Comparison of ENCODE assay signal across 17 cellular contexts in the genomic region with DNA sequence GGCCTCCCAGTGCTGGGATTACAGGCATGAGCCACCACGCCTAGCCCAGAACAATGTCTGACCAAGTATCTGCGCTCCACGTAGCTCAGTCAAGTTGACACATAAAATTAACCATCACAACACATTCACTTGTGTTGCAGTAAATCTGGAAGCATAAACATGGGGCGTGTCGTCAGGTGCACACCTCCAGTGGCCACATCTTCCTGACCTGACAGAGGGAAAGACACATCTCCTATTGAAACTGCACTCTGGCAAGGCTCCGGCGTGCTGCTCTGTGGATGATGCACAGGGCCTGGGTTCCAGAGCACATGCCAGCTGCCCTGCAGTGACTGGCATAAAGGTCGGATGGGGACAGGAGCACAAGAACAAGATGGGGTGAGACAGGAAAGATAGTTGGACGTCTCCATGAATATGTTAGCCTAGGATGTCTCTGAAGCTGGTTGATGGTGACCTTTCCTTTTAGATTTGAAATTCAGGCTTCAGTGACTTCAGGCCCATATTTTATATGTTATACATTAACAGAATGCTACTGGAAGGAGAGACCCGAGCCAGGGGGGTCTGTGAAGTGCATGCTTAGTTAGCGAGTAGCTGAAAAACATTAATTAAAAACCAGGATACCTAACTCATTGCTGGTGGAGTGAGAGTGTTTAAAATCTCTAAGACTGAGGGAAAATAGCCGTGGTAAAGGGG. TPM values are rescaled to one million over a fixed set of nuclear protein-coding genes. Genes with fewer than 3 reads are reported as not detected.
DNase-seq lines count a peak whose midpoint lies in the region; ATAC-seq, FAIRE-seq and TF ChIP-seq lines count a peak whose summit lies in the region.
"Had no signal": no experiment of that assay in that cellular context is flagged by ENCODE, and none has a peak within 500 bp of the region (broad histone marks: within the 10 kb centered on the region; RNA-seq: fewer than 3 reads in every experiment).

No MANE protein-coding gene starts in this region.

- FAIRE-seq in GM12892 (lab: Jason Lieb, UNC), result no peak

- H3K4me1 ChIP-seq in SJCRH30, result peaks cover 20% of the 10 kb centered on the region
- H3K4me1 ChIP-seq in gastrocnemius medialis, result peaks cover 85 to 90% of the 10 kb centered on the region in 2 donors
- peaks cover 0 to 2% of the 10 kb centered on the region in 2 donors for H3K4me1 ChIP-seq in ascending aorta

- intact Hi-C loops in gastrocnemius medialis (cut with DNase I; ENCODE audit: low total_unique reads), result no loop called here
- intact Hi-C loops in ascending aorta (cut with DNase I), result no loop called here

- H3K27me3 ChIP-seq in SJCRH30 (no peaks in the 10 kb centered on the region), gastrocnemius medialis (no peaks in the 10 kb centered on the region), ascending aorta (no peaks in the 10 kb centered on the region)

- peak overlapping the region; percentile 90 for H3K27ac ChIP-seq in SJCRH30
- H3K27ac ChIP-seq in gastrocnemius medialis, result peak overlapping the region; percentile 97 to 100 (median 99)
- H3K27ac ChIP-seq in ascending aorta, result no peak overlapping the region

- DNase-seq in SJCRH30 (no peak), glomerular visceral epithelial cell (ENCODE audit: extremely low spot score) (peak; percentile 39), gastrocnemius medialis (no peak), ascending aorta (ENCODE audit: low spot score in 2 of 2) (no peak), GM12892 (ENCODE audit: insufficient read length) (no peak)
- DNase-seq: CD8-positive, alpha-beta T cell; KG1; NCI-H1048; NCI-H1694; NCI-H2107; NCI-H345; Right ventricle myocardium superior had no signal

- H3K4me1 Mint-ChIP-seq in nephron, result peaks cover 84% of the 10 kb centered on the region

- H3K9me3 Mint-ChIP-seq in nephron, result no peaks in the 10 kb centered on the region
- H3K9me3 Mint-ChIP-seq: CD8-positive, alpha-beta T cell had no signal

- peaks cover 9% of the 10 kb centered on the region for H3K27me3 Mint-ChIP-seq in nephron (ENCODE audit: low read depth)

- TF ChIP-seq CTCF in nephron (IDR thresholded peaks at IDR 0.05; ENCODE audit: unreplicated experiment in 3 of 3), result no peak
- TF ChIP-seq CTCF in gastrocnemius medialis (IDR thresholded peaks at IDR 0.05 in 4 of 5, conservative IDR thresholded peaks at IDR 0.05 in 1 of 5), result no peak
- TF ChIP-seq CTCF in ascending aorta (IDR thresholded peaks at IDR 0.05), result no peak

- no peaks in the 10 kb centered on the region for H3K9me3 ChIP-seq in SJCRH30 (replicated peaks)
- no peaks in the 10 kb centered on the region for H3K9me3 ChIP-seq in gastrocnemius medialis
- no peaks in the 10 kb centered on the region for H3K9me3 ChIP-seq in ascending aorta

- no peak for ATAC-seq in gastrocnemius medialis
- no peak for ATAC-seq in GM21381 (IDR thresholded peaks at IDR 0.05; ENCODE audit: unreplicated experiment)
- no peak for ATAC-seq in HG03469 (IDR thresholded peaks at IDR 0.05; ENCODE audit: unreplicated experiment)
- ATAC-seq: CD8-positive, alpha-beta T cell; HCT116; SK-N-SH treated with all-trans-retinoic acid at 6 μM for 48 hours had no signal

- H3K4me3 ChIP-seq in SJCRH30 (no peak overlapping the region), gastrocnemius medialis (no peak overlapping the region), ascending aorta (no peak overlapping the region)

- no peaks in the 10 kb centered on the region for H3K36me3 Mint-ChIP-seq in nephron (ENCODE audit: low read depth)
- H3K36me3 Mint-ChIP-seq: CD8-positive, alpha-beta T cell had no signal

- H3K36me3 ChIP-seq in SJCRH30 (no peaks in the 10 kb centered on the region), gastrocnemius medialis (no peaks in the 10 kb centered on the region), ascending aorta (no peaks in the 10 kb centered on the region)

- peak overlapping the region in 2 of 3 experiments; percentile 24 to 61 for H3K4me3 Mint-ChIP-seq in nephron
- H3K4me3 Mint-ChIP-seq: CD8-positive, alpha-beta T cell had no signal

- H3K27ac Mint-ChIP-seq in nephron, result peak overlapping the region; percentile 82 to 98 (median 96)
- H3K27ac Mint-ChIP-seq: CD8-positive, alpha-beta T cell had no signal

- in situ Hi-C loops in gastrocnemius medialis (cut with MboI; ENCODE audit: low sequenced_read_pairs in 4 of 4), result loop anchor here in 2 of 4 donors (10.0 kb wide), 2 partner anchors 57 to 137 kb away; a partner anchor contains a TSS

- TF ChIP-seq POLR2A in gastrocnemius medialis (IDR thresholded peaks at IDR 0.05) (no peak), GM12892 (IDR thresholded peaks at IDR 0.05; ENCODE audit: low read depth, low read length) (no peak)

RNA-seq across cellular contexts. Expression of a gene that starts 10.9 kb away (rescaled TPM):
- total RNA-seq in SJCRH30 (2014; rRNA removed; shearing (Covaris generic)), result 35.8 and 36.6 TPM in 2 replicates
- total RNA-seq in gastrocnemius medialis (100 to 1,000 TPM; 245 to 391 (median 274) TPM), ascending aorta (43.4 TPM)
- 12.7 TPM for polyA plus RNA-seq in GM12892 (2012; ENCODE audit: missing spikeins)

Comparison
In these comparisons a context has a peak if more than half of its experiments do, and no peak if none do; other contexts are left out.
1. H3K27ac ChIP-seq: peak in SJCRH30 (single experiment) and gastrocnemius medialis (4 of 4); none in ascending aorta (0 of 2).